ENCODE assay signal across 30 cellular contexts in the genomic region with DNA sequence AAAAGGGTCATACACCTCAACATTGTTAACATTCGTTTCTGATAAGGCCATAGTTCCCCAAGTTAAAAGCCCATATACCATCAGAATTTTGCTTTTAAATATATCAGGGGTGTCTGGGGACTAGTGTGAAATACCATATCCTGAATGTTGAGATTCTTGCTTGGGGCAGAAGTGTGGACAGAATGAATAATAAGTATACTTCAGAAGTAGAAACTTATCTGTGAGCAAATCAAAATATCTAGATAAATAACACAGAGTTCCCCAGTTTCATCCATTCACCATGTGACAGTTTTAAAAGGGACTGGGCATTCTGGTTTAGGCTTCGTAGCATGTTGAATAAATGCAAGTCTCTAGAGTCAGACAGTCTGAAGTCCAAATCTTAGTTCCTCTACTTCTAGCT.
"Had no signal": no experiment of that assay in that cellular context is flagged by ENCODE, and none has a peak within 500 bp of the region (broad histone marks: within the 10 kb centered on the region; RNA-seq: fewer than 3 reads in every experiment).

No MANE protein-coding gene starts in this region.

- H3K27ac ChIP-seq: brain microvascular endothelial cell, foreskin keratinocyte, heart left ventricle, left ventricle myocardium inferior, neutrophil, testis had no signal

- H3K4me1 ChIP-seq: left ventricle myocardium inferior, testis had no signal

- H3K36me3 ChIP-seq: brain microvascular endothelial cell, heart left ventricle, left ventricle myocardium inferior had no signal

- H3K27me3 ChIP-seq: brain microvascular endothelial cell, foreskin keratinocyte, heart left ventricle, neutrophil, testis, upper lobe of left lung had no signal

- DNase-seq: activated CD4-positive, alpha-beta memory T cell treated with anti-CD3 and anti-CD28 coated beads, Interleukin-2, amount 10 ng/mL, durations not matched to agents 7 days and 5 days; activated CD4-positive, alpha-beta T cell treated with anti-CD3 and anti-CD28 coated beads for 1 hour; activated CD4-positive, alpha-beta T cell treated with anti-CD3 and anti-CD28 coated beads, Interleukin-2, amount 10 ng/mL, durations not matched to agents 7 days and 5 days; activated gamma-delta T cell treated with Interleukin-2 at 50 U/mL for 16 hours; activated naive CD4-positive, alpha-beta T cell treated with anti-CD3 and anti-CD28 coated beads, Interleukin-2, amount 50 U/mL, for 16 hours; activated T-cell treated with anti-CD3 and anti-CD28 coated beads, Interleukin-2, amount 50 U/mL, for 4 hours; amniotic stem cell; brain microvascular endothelial cell; caudate nucleus; cortex of kidney; effector memory CD8-positive, alpha-beta T cell; heart left ventricle; kidney glomerular epithelial cell; left ventricle myocardium inferior; naive B cell; nephron progenitor cell; stimulated activated CD4-positive, alpha-beta T cell treated with anti-CD3 and anti-CD28 coated beads, Interleukin-12 subunit alpha, Interleukin-12 subunit beta, amount 100 ng/mL, for 4 hours; stimulated activated CD4-positive, alpha-beta T cell treated with anti-CD3 and anti-CD28 coated beads, Interleukin-4, amount 100 ng/mL, for 1 hour; stimulated activated naive CD8-positive, alpha-beta T cell treated with anti-CD3 and anti-CD28 coated beads, Interleukin-15, Interleukin-2, amounts not matched to agents 100 U/mL and 50 U/mL, for 24 hours; T-helper 17 cell; T1000; testis; upper lobe of left lung had no signal

- ATAC-seq: activated T-cell treated with anti-CD3 and anti-CD28 coated beads, Interleukin-2, amount 50 U/mL, for 4 hours; activated T-helper 17 cell treated with anti-CD3 and anti-CD28 coated beads, Interleukin-2, amount 50 U/mL, for 72 hours; effector memory CD8-positive, alpha-beta T cell; heart left ventricle; sciatic nerve; stimulated activated naive CD8-positive, alpha-beta T cell treated with anti-CD3 and anti-CD28 coated beads, Interleukin-15, Interleukin-2, amounts not matched to agents 100 U/mL and 50 U/mL, for 24 hours; T-helper 17 cell; WTC11 had no signal

- FAIRE-seq: astrocyte had no signal

- H3K4me3 ChIP-seq: heart left ventricle, left ventricle myocardium inferior, skin epidermis, testis, upper lobe of left lung had no signal

- H3K9me3 ChIP-seq: heart left ventricle, left ventricle myocardium inferior, neutrophil, testis, upper lobe of left lung had no signal
